In the genomic region with DNA sequence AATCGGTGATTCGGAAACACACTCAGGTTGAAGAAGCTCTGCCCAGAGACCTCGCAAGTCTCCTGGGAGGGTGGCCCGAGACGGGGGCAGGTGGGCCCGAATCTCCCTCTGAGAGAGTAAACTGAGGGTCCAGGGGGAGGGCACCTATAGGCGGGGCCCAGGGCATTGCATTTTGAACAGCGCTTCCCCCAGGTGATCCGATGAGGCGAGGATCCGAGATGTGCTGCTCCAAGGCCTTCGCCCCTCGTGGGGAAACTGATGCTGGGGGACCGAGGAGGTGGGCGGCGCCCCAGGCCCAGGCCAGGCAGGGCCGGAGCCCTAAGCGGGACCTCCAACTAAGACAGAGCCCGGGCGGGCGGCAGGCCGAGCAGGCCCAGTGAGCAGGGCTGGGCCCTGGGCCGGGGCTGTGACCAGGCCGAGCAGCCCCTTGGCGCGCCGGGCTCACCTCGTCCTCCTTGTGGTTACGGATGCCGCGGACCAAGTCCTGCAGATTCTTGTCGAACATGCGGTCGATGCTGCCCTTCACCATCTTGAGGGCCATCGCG, we compare ENCODE assay signal across 6 cellular contexts. TPM values are rescaled to one million over a fixed set of nuclear protein-coding genes. Genes with fewer than 3 reads are reported as not detected.
A peak's percentile ranks its signal among the peaks of the same experiment; 100 is the strongest.
DNase-seq lines count a peak whose midpoint lies in the region; ATAC-seq lines count a peak whose summit lies in the region.

No MANE protein-coding gene starts in this region.

- H3K27me3 ChIP-seq in CD8-positive, alpha-beta memory T cell (ENCODE audit: insufficient read depth, low read length, poor library complexity, severe bottlenecking) = no peaks in the 10 kb centered on the region

- peak overlapping the region; percentile 74 for H3K4me3 ChIP-seq in CD8-positive, alpha-beta memory T cell (ENCODE audit: low read length)
- H3K4me3 ChIP-seq in mesodermal cell (ENCODE audit: extremely low read depth, insufficient read depth, low read length, poor library complexity, severe bottlenecking) = peak overlapping the region; percentile 100

- H3K9me3 ChIP-seq in CD8-positive, alpha-beta memory T cell (ENCODE audit: low read length) = no peaks in the 10 kb centered on the region
- no peaks in the 10 kb centered on the region for H3K9me3 ChIP-seq in mesodermal cell (ENCODE audit: control insufficient read depth, low read length)

- peaks cover 37% of the 10 kb centered on the region for H3K4me1 ChIP-seq in CD8-positive, alpha-beta memory T cell (ENCODE audit: insufficient read depth, low read length)
- peaks cover 8% of the 10 kb centered on the region for H3K4me1 ChIP-seq in mesodermal cell (ENCODE audit: control insufficient read depth, insufficient read depth, low read length, poor library complexity, severe bottlenecking)

- H3K4me3 Mint-ChIP-seq in CD8-positive, alpha-beta memory T cell = peak overlapping the region; percentile 76 to 96 (median 86)
- peak overlapping the region; percentile 85 for H3K4me3 Mint-ChIP-seq in activated naive CD8-positive, alpha-beta T cell treated with anti-CD3 and anti-CD28 coated beads for 36 hours

- DNase-seq in CD8-positive, alpha-beta memory T cell = peak in 2 of 5 donors; percentile 21 to 58
- DNase-seq in activated naive CD8-positive, alpha-beta T cell treated with anti-CD3 and anti-CD28 coated beads for 36 hours = peak; percentile 23
- DNase-seq in AG08395 (ENCODE audit: low spot score) = no peak

- H3K27me3 Mint-ChIP-seq in CD8-positive, alpha-beta memory T cell = peaks cover 0 to 3% of the 10 kb centered on the region in 2 donors
- no peaks in the 10 kb centered on the region for H3K27me3 Mint-ChIP-seq in activated naive CD8-positive, alpha-beta T cell treated with anti-CD3 and anti-CD28 coated beads for 36 hours

- WGBS in mesodermal cell (ENCODE audit: insufficient coverage in 2 of 2), 2 experiments = 1 to 2% methylated on average over 34 to 36 of the region's 36 CpGs

- H3K27ac ChIP-seq in CD8-positive, alpha-beta memory T cell (ENCODE audit: low read depth, low read length) = peak overlapping the region; percentile 86
- H3K27ac ChIP-seq in mesodermal cell (ENCODE audit: low read depth, low read length, severe bottlenecking) = peak overlapping the region; percentile 53

- CTCF ChIA-PET in CD8-positive, alpha-beta memory T cell (lab: Charles Lee) = interaction anchor here (1.2 kb wide), 1 partner anchor 71 kb away, joined by 3 read pairs; no protein-coding TSS in a partner anchor

- H3K4me1 Mint-ChIP-seq in CD8-positive, alpha-beta memory T cell = peaks cover 34 to 45% (median 44%) of the 10 kb centered on the region in 3 donors
- H3K4me1 Mint-ChIP-seq in activated naive CD8-positive, alpha-beta T cell treated with anti-CD3 and anti-CD28 coated beads for 36 hours = peaks cover 39% of the 10 kb centered on the region

- POLR2A ChIA-PET in CD8-positive, alpha-beta memory T cell (lab: Charles Lee) = interaction anchor here (1.1 kb wide), 1 partner anchor 85 kb away, joined by 3 read pairs; the partner anchor contains the start of gene PLEKHJ1

- H3K36me3 ChIP-seq in CD8-positive, alpha-beta memory T cell (ENCODE audit: insufficient read depth, low read length) = no peaks in the 10 kb centered on the region
- peaks cover 31% of the 10 kb centered on the region for H3K36me3 ChIP-seq in mesodermal cell (ENCODE audit: control insufficient read depth, insufficient read depth, low read length)

- peak; percentile 21 for ATAC-seq in HG02943 (IDR thresholded peaks at IDR 0.05; ENCODE audit: low read depth, unreplicated experiment)
- ATAC-seq in HG02938 (IDR thresholded peaks at IDR 0.05; ENCODE audit: unreplicated experiment) = no peak

- H3K36me3 Mint-ChIP-seq in CD8-positive, alpha-beta memory T cell = peaks cover 0 to 11% (median 0%) of the 10 kb centered on the region in 3 donors
- H3K36me3 Mint-ChIP-seq in activated naive CD8-positive, alpha-beta T cell treated with anti-CD3 and anti-CD28 coated beads for 36 hours = peaks cover 19% of the 10 kb centered on the region

- no peaks in the 10 kb centered on the region for H3K9me3 Mint-ChIP-seq in CD8-positive, alpha-beta memory T cell
- H3K9me3 Mint-ChIP-seq in activated naive CD8-positive, alpha-beta T cell treated with anti-CD3 and anti-CD28 coated beads for 36 hours = no peaks in the 10 kb centered on the region

- H3K27ac Mint-ChIP-seq in CD8-positive, alpha-beta memory T cell = peak overlapping the region; percentile 51 to 97 (median 86)
- H3K27ac Mint-ChIP-seq in activated naive CD8-positive, alpha-beta T cell treated with anti-CD3 and anti-CD28 coated beads for 36 hours = peak overlapping the region; percentile 80

RNA-seq across cellular contexts. Expression of gene AP3D1, which starts 0.5 kb away (rescaled TPM):
- 10 to 100 TPM; 96.5 to 99.2 TPM for total RNA-seq in CD8-positive, alpha-beta memory T cell
- polyA plus RNA-seq in CD8-positive, alpha-beta memory T cell = 44.2 TPM
- total RNA-seq in activated naive CD8-positive, alpha-beta T cell treated with anti-CD3 and anti-CD28 coated beads for 36 hours = 10 to 100 TPM; 92.0 to 96.0 TPM
- polyA plus RNA-seq in mesodermal cell (2013, experiment 1 of 2) = 113 TPM
- polyA plus RNA-seq in mesodermal cell (2013, experiment 2 of 2) = 104 TPM

RNA-seq across cellular contexts. Expression of gene DOT1L, which starts 12.9 kb away (rescaled TPM):
- 10 to 100 TPM; 82.0 to 84.9 TPM for total RNA-seq in CD8-positive, alpha-beta memory T cell
- polyA plus RNA-seq in CD8-positive, alpha-beta memory T cell = 1.2 TPM
- total RNA-seq in activated naive CD8-positive, alpha-beta T cell treated with anti-CD3 and anti-CD28 coated beads for 36 hours = 10 to 100 TPM; 71.8 to 75.1 TPM
- 29.1 TPM for polyA plus RNA-seq in mesodermal cell (2013, experiment 1 of 2)
- 23.9 TPM for polyA plus RNA-seq in mesodermal cell (2013, experiment 2 of 2)

RNA-seq across cellular contexts. Expression of gene IZUMO4, which starts 54.2 kb away (rescaled TPM):
- total RNA-seq in CD8-positive, alpha-beta memory T cell = 1 to 10 TPM; 8.9 to 9.7 TPM
- 0.58 TPM for polyA plus RNA-seq in CD8-positive, alpha-beta memory T cell
- total RNA-seq in activated naive CD8-positive, alpha-beta T cell treated with anti-CD3 and anti-CD28 coated beads for 36 hours = 10 to 100 TPM; 12.4 to 12.6 TPM
- polyA plus RNA-seq in mesodermal cell (2013, experiment 1 of 2) = 2.6 TPM
- polyA plus RNA-seq in mesodermal cell (2013, experiment 2 of 2) = 3.0 TPM

RNA-seq across cellular contexts. Expression of gene MOB3A, which starts 54.7 kb away (rescaled TPM):
- total RNA-seq in CD8-positive, alpha-beta memory T cell = 100 to 1,000 TPM; 171 to 188 TPM
- 106 TPM for polyA plus RNA-seq in CD8-positive, alpha-beta memory T cell
- total RNA-seq in activated naive CD8-positive, alpha-beta T cell treated with anti-CD3 and anti-CD28 coated beads for 36 hours = 100 to 1,000 TPM; 147 to 153 TPM
- 21.0 TPM for polyA plus RNA-seq in mesodermal cell (2013, experiment 1 of 2)
- 18.0 TPM for polyA plus RNA-seq in mesodermal cell (2013, experiment 2 of 2)
